ENCODE assay signal across 19 cellular contexts in the genomic region with DNA sequence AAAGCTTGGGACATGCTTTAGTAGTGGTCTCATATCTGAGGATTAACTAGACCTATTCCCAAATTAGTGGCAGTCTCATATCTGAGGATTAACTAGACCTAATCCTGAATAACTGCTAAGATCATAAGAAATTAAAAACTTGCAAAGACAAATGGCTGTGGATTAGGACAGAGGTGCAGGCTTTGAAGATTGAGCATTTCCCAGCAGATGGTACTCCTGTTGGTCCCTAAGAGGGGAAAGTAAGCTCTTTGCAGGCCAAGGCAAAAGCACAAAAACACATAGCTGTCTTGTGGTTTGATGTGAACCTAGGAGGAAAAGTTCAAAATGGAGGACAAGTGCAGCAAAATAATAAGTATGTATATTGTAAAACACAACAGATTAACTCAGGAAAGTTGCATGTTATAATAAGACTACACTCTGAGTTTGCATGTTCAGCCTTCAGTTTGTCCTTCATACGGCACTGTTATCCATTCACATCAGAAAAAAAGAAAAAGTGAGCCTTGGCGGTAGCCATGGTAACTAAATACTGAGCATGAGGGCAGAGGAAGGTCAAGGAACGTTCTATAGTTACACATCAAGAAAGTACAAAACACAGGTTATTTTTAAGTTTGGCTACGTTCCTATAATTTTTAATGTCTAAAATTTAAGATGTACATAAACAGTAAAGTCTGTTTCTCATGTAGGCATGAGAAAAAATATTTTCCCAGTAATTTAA.
DNase-seq lines count a peak whose midpoint lies in the region; ATAC-seq and TF ChIP-seq lines count a peak whose summit lies in the region.
"Had no signal": no experiment of that assay in that cellular context is flagged by ENCODE, and none has a peak within 500 bp of the region (broad histone marks: within the 10 kb centered on the region; RNA-seq: fewer than 3 reads in every experiment).

No MANE protein-coding gene starts in this region.

- no peak for TF ChIP-seq EP300 in sigmoid colon (IDR thresholded peaks at IDR 0.05)

- CTCF ChIA-PET in activated CD4-positive, alpha-beta T cell treated with anti-CD3 and anti-CD28 coated beads for 36 hours (lab: Charles Lee): no interaction called here
- CTCF ChIA-PET in activated CD8-positive, alpha-beta memory T cell treated with anti-CD3 and anti-CD28 coated beads, Interleukin-2, amount 10 ng/mL, durations not matched to agents 7 days and 5 days (lab: Charles Lee): no interaction called here

- H3K36me3 ChIP-seq in sigmoid colon: no peaks in the 10 kb centered on the region
- H3K36me3 ChIP-seq: tibial nerve had no signal

- no peak overlapping the region for H3K4me3 ChIP-seq in sigmoid colon
- H3K4me3 ChIP-seq: tibial nerve had no signal

- H3K27ac ChIP-seq in caudate nucleus (ENCODE audit: low read depth, low read length) (peak overlapping the region; percentile 24), sigmoid colon (peak overlapping the region; percentile 41 to 76 (median 69))

- H3K9me3 ChIP-seq in sigmoid colon: no peaks in the 10 kb centered on the region
- H3K9me3 ChIP-seq: tibial nerve had no signal

- H3K27me3 ChIP-seq in sigmoid colon: no peaks in the 10 kb centered on the region
- H3K27me3 ChIP-seq: tibial nerve had no signal

- peak; percentile 50 to 77 for DNase-seq in NCI-H524 (lab: John Stamatoyannopoulos, UW)
- peak in 3 of 61 donors; percentile 4 to 8 (median 4) for DNase-seq in caudate nucleus (lab: John Stamatoyannopoulos, UW)
- DNase-seq in kidney tubule cell (ENCODE audit: low spot score): peak; percentile 28
- DNase-seq in sigmoid colon: no peak
- DNase-seq in superior temporal gyrus (ENCODE audit: extremely low spot score): no peak
- no peak for DNase-seq in activated CD4-positive, alpha-beta T cell treated with anti-CD3 and anti-CD28 coated beads for 36 hours
- DNase-seq in activated CD8-positive, alpha-beta memory T cell treated with anti-CD3 and anti-CD28 coated beads, Interleukin-2, amount 10 ng/mL, durations not matched to agents 7 days and 5 days: no peak
- no peak for DNase-seq in NCI-H2029 treated with DMSO at 0.1 percent for 48 hours (lab: John Stamatoyannopoulos, UW)
- DNase-seq: activated CD8-positive, alpha-beta T cell treated with anti-CD3 and anti-CD28 coated beads, Interleukin-2, amount 10 ng/mL, durations not matched to agents 7 days and 5 days; activated effector memory CD4-positive, alpha-beta T cell treated with anti-CD3 and anti-CD28 coated beads, Interleukin-2, amount 50 U/mL, for 16 hours; HCEC 1CT; KBM-7; NCI-H1694; NK-92 treated with Interleukin-12 subunit alpha and Interleukin-12 subunit beta, amount 100 ng/mL, for 24 hours; stimulated activated CD4-positive, alpha-beta T cell treated with anti-CD3 and anti-CD28 coated beads, Interleukin-15, amount 100 ng/mL, for 24 hours had no signal

- no peak for TF ChIP-seq CTCF in sigmoid colon (IDR thresholded peaks at IDR 0.05)

- peaks cover 3% of the 10 kb centered on the region for H3K4me1 Mint-ChIP-seq in activated CD4-positive, alpha-beta T cell treated with anti-CD3 and anti-CD28 coated beads for 36 hours
- H3K4me1 Mint-ChIP-seq in activated CD8-positive, alpha-beta memory T cell treated with anti-CD3 and anti-CD28 coated beads, Interleukin-2, amount 10 ng/mL, durations not matched to agents 7 days and 5 days: peaks cover 5% of the 10 kb centered on the region

- H3K27ac Mint-ChIP-seq in activated CD4-positive, alpha-beta T cell treated with anti-CD3 and anti-CD28 coated beads for 36 hours: no peak overlapping the region
- H3K27ac Mint-ChIP-seq in activated CD8-positive, alpha-beta memory T cell treated with anti-CD3 and anti-CD28 coated beads, Interleukin-2, amount 10 ng/mL, durations not matched to agents 7 days and 5 days: no peak overlapping the region
- H3K27ac Mint-ChIP-seq: activated CD8-positive, alpha-beta T cell treated with anti-CD3 and anti-CD28 coated beads, Interleukin-2, amount 10 ng/mL, durations not matched to agents 7 days and 5 days had no signal

- peaks cover 0 to 47% (median 32%) of the 10 kb centered on the region in 4 donors for H3K4me1 ChIP-seq in sigmoid colon
- H3K4me1 ChIP-seq: tibial nerve had no signal

- H3K4me3 Mint-ChIP-seq in activated CD4-positive, alpha-beta T cell treated with anti-CD3 and anti-CD28 coated beads for 36 hours: no peak overlapping the region
- no peak overlapping the region for H3K4me3 Mint-ChIP-seq in activated CD8-positive, alpha-beta memory T cell treated with anti-CD3 and anti-CD28 coated beads, Interleukin-2, amount 10 ng/mL, durations not matched to agents 7 days and 5 days
- H3K4me3 Mint-ChIP-seq: activated CD8-positive, alpha-beta T cell treated with anti-CD3 and anti-CD28 coated beads, Interleukin-2, amount 10 ng/mL, durations not matched to agents 7 days and 5 days; neural crest cell had no signal

- intact Hi-C loops in sigmoid colon (cut with DNase I): no loop called here
- intact Hi-C loops in activated CD4-positive, alpha-beta T cell treated with anti-CD3 and anti-CD28 coated beads for 36 hours (cut with DNase I, micrococcal nuclease): no loop called here

- POLR2A ChIA-PET in activated CD4-positive, alpha-beta T cell treated with anti-CD3 and anti-CD28 coated beads for 36 hours (lab: Charles Lee): no interaction called here

- no peaks in the 10 kb centered on the region for H3K36me3 Mint-ChIP-seq in activated CD4-positive, alpha-beta T cell treated with anti-CD3 and anti-CD28 coated beads for 36 hours (ENCODE audit: low read depth)
- no peaks in the 10 kb centered on the region for H3K36me3 Mint-ChIP-seq in activated CD8-positive, alpha-beta memory T cell treated with anti-CD3 and anti-CD28 coated beads, Interleukin-2, amount 10 ng/mL, durations not matched to agents 7 days and 5 days
- H3K36me3 Mint-ChIP-seq: brain had no signal

- H3K27me3 Mint-ChIP-seq in activated CD4-positive, alpha-beta T cell treated with anti-CD3 and anti-CD28 coated beads for 36 hours: peaks cover 9% of the 10 kb centered on the region
- peaks cover 19% of the 10 kb centered on the region for H3K27me3 Mint-ChIP-seq in activated CD8-positive, alpha-beta memory T cell treated with anti-CD3 and anti-CD28 coated beads, Interleukin-2, amount 10 ng/mL, durations not matched to agents 7 days and 5 days
- H3K27me3 Mint-ChIP-seq: brain had no signal

- no peak for TF ChIP-seq POLR2A in sigmoid colon (IDR thresholded peaks at IDR 0.05)

- peaks cover 1% of the 10 kb centered on the region for H3K9me3 Mint-ChIP-seq in activated CD4-positive, alpha-beta T cell treated with anti-CD3 and anti-CD28 coated beads for 36 hours (ENCODE audit: low read depth)
- no peaks in the 10 kb centered on the region for H3K9me3 Mint-ChIP-seq in activated CD8-positive, alpha-beta memory T cell treated with anti-CD3 and anti-CD28 coated beads, Interleukin-2, amount 10 ng/mL, durations not matched to agents 7 days and 5 days (ENCODE audit: low read depth)
- H3K9me3 Mint-ChIP-seq: neural crest cell had no signal

- WGBS in sigmoid colon, 2 donors: 72 to 84% methylated on average over 4 of the region's 4 CpGs

- no peak for ATAC-seq in activated CD4-positive, alpha-beta T cell treated with anti-CD3 and anti-CD28 coated beads for 36 hours
- ATAC-seq in activated CD8-positive, alpha-beta memory T cell treated with anti-CD3 and anti-CD28 coated beads, Interleukin-2, amount 10 ng/mL, durations not matched to agents 7 days and 5 days: no peak
- ATAC-seq: activated CD8-positive, alpha-beta T cell treated with anti-CD3 and anti-CD28 coated beads, Interleukin-2, amount 10 ng/mL, durations not matched to agents 7 days and 5 days; left lobe of liver had no signal

Comparison
In these comparisons a context has a peak if more than half of its experiments do, and no peak if none do; other contexts are left out.
1. DNase-seq: peak in NCI-H524 (2 of 2) and kidney tubule cell (single experiment); none in sigmoid colon (single experiment), superior temporal gyrus (single experiment), activated CD4-positive, alpha-beta T cell treated with anti-CD3 and anti-CD28 coated beads for 36 hours (single experiment), activated CD8-positive, alpha-beta memory T cell treated with anti-CD3 and anti-CD28 coated beads, Interleukin-2, amount 10 ng/mL, durations not matched to agents 7 days and 5 days (single experiment) and NCI-H2029 treated with DMSO at 0.1 percent for 48 hours (single experiment).